17 cellular contexts compared by ENCODE assay signal in the genomic region with DNA sequence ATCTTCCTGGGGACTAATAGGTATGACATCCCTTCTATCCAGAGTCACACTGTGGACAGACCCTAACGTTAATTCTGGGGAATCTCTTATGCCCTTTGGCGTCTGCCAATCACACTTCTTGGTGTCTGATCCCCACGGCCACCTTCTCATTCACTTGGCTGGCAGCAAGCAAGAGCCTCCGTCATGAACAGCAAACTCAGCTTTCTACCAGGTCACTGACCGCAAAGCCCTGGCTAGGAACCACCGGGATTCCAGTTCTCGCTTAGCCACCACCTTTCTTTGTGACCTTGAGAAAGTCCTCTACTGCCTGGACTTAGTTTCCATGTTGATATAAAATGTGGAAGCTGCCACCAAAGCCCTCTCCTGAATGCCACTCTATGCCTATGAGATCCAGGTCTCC.
A peak's percentile ranks its signal among the peaks of the same experiment; 100 is the strongest.
DNase-seq lines count a peak whose midpoint lies in the region; ATAC-seq and TF ChIP-seq lines count a peak whose summit lies in the region.
"Had no signal": no experiment of that assay in that cellular context is flagged by ENCODE, and none has a peak within 500 bp of the region (broad histone marks: within the 10 kb centered on the region; RNA-seq: fewer than 3 reads in every experiment).

No MANE protein-coding gene starts in this region.

- POLR2A ChIA-PET in T-cell (lab: Charles Lee): no interaction called here

- TF ChIP-seq CTCF in CD14-positive monocyte (IDR thresholded peaks at IDR 0.05): no peak
- TF ChIP-seq CTCF in osteoblast (IDR thresholded peaks at IDR 0.05; ENCODE audit: extremely low read depth, low read depth, low read length): no peak
- no peak for TF ChIP-seq CTCF in spleen (IDR thresholded peaks at IDR 0.05 in 8 of 11, conservative IDR thresholded peaks at IDR 0.05 in 3 of 11)

- H4K20me1 ChIP-seq in osteoblast (ENCODE audit: insufficient read depth, low read length): no peaks in the 10 kb centered on the region

- no peak overlapping the region for H3K4me3 ChIP-seq in osteoblast (ENCODE audit: insufficient read depth, low read length)
- H3K4me3 ChIP-seq in spleen: no peak overlapping the region

- H3K4me1 ChIP-seq in osteoblast (ENCODE audit: insufficient read depth, low read length) (no peaks in the 10 kb centered on the region), spleen (peaks cover 0 to 10% (median 8%) of the 10 kb centered on the region in 6 donors)

- intact Hi-C loops in CD14-positive monocyte (cut with micrococcal nuclease): no loop called here
- intact Hi-C loops in spleen (cut with DNase I; ENCODE audit: low total_unique reads): loop anchor here (10.0 kb wide), 1 partner anchor 291 kb away; no protein-coding TSS in a partner anchor

- H3K36me3 ChIP-seq in osteoblast (ENCODE audit: insufficient read depth, low read length) (no peaks in the 10 kb centered on the region), spleen (no peaks in the 10 kb centered on the region)

- H3K27me3 Mint-ChIP-seq in CD14-positive monocyte (ENCODE audit: low read depth in 3 of 3) (peaks cover 7 to 28% (median 23%) of the 10 kb centered on the region in 3 donors), T-cell (peaks cover 0 to 8% of the 10 kb centered on the region in 2 donors)
- no peaks in the 10 kb centered on the region for H3K27me3 Mint-ChIP-seq in activated T-cell treated with anti-CD3 and anti-CD28 coated beads, Interleukin-2, amount 50 U/mL, for 72 hours (ENCODE audit: low read depth)

- H3K9me3 Mint-ChIP-seq in CD14-positive monocyte (peaks cover 18 to 40% (median 26%) of the 10 kb centered on the region in 7 donors), T-cell (peaks cover 6 to 8% (median 7%) of the 10 kb centered on the region in 3 donors)
- H3K9me3 Mint-ChIP-seq in activated T-cell treated with anti-CD3 and anti-CD28 coated beads, Interleukin-2, amount 50 U/mL, for 72 hours: peaks cover 9 to 10% of the 10 kb centered on the region in 2 donors

- H3K4me3 Mint-ChIP-seq in CD14-positive monocyte: no peak overlapping the region
- no peak overlapping the region for H3K4me3 Mint-ChIP-seq in activated T-cell treated with anti-CD3 and anti-CD28 coated beads, Interleukin-2, amount 50 U/mL, for 72 hours
- H3K4me3 Mint-ChIP-seq in T-cell: no peak overlapping the region
- H3K4me3 Mint-ChIP-seq: CD4-positive, alpha-beta memory T cell had no signal

- H3K9me3 ChIP-seq in osteoblast (ENCODE audit: low read depth, low read length) (no peaks in the 10 kb centered on the region), spleen (peaks cover 0 to 34% (median 11%) of the 10 kb centered on the region in 8 donors)

- H2AFZ ChIP-seq in osteoblast (ENCODE audit: low read length): no peak overlapping the region

- H3K27me3 ChIP-seq in osteoblast (ENCODE audit: insufficient read depth, low read length) (no peaks in the 10 kb centered on the region), spleen (replicated peaks in 1 of 7) (peaks cover 0 to 18% (median 0%) of the 10 kb centered on the region in 7 donors)

- no peak for ATAC-seq in activated T-cell treated with anti-CD3 and anti-CD28 coated beads, Interleukin-2, amount 50 U/mL, for 72 hours (replicated peaks in 1 of 2)
- no peak for ATAC-seq in T-cell (replicated peaks in 1 of 4)

- no peaks in the 10 kb centered on the region for H3K79me2 ChIP-seq in osteoblast (ENCODE audit: insufficient read depth, low read length)

- peak; percentile 3 for DNase-seq in CD14-positive monocyte (ENCODE audit: low spot score)
- peak; percentile 90 for DNase-seq in RPMI8226
- peak; percentile 47 for DNase-seq in osteoblast (ENCODE audit: insufficient read length, low spot score, missing footprints)
- DNase-seq in spleen: peak; percentile 36
- DNase-seq in activated T-cell treated with anti-CD3 and anti-CD28 coated beads, Interleukin-2, amount 50 U/mL, for 72 hours: no peak
- no peak for DNase-seq in T1000 (lab: John Stamatoyannopoulos, UW)
- DNase-seq in T-cell: no peak
- DNase-seq: ACHN; AML-193; CD4-positive, alpha-beta memory T cell; DMS153; DMS79; GDM1; GOT3; H7 had no signal

- H3K27ac ChIP-seq in osteoblast (ENCODE audit: low read depth, low read length) (no peak overlapping the region), spleen (no peak overlapping the region)
- H3K27ac ChIP-seq: C4-2B, HL-60 had no signal

- CTCF ChIA-PET in T-cell (lab: Charles Lee): no interaction called here

- H3K36me3 Mint-ChIP-seq in CD14-positive monocyte (peaks cover 1 to 7% of the 10 kb centered on the region in 2 donors), T-cell (no peaks in the 10 kb centered on the region)
- H3K36me3 Mint-ChIP-seq in activated T-cell treated with anti-CD3 and anti-CD28 coated beads, Interleukin-2, amount 50 U/mL, for 72 hours (ENCODE audit: insufficient read depth in 2 of 2): peaks cover 2 to 4% of the 10 kb centered on the region in 2 donors
- H3K36me3 Mint-ChIP-seq: CD4-positive, alpha-beta memory T cell had no signal

- H3K27ac Mint-ChIP-seq in CD14-positive monocyte: no peak overlapping the region
- no peak overlapping the region for H3K27ac Mint-ChIP-seq in activated T-cell treated with anti-CD3 and anti-CD28 coated beads, Interleukin-2, amount 50 U/mL, for 72 hours
- no peak overlapping the region for H3K27ac Mint-ChIP-seq in T-cell
- H3K27ac Mint-ChIP-seq: CD4-positive, alpha-beta memory T cell had no signal

- H3K4me1 Mint-ChIP-seq in CD14-positive monocyte: peaks cover 19% of the 10 kb centered on the region
- H3K4me1 Mint-ChIP-seq in activated T-cell treated with anti-CD3 and anti-CD28 coated beads, Interleukin-2, amount 50 U/mL, for 72 hours (ENCODE audit: low read depth): no peaks in the 10 kb centered on the region
- no peaks in the 10 kb centered on the region for H3K4me1 Mint-ChIP-seq in T-cell
- H3K4me1 Mint-ChIP-seq: CD4-positive, alpha-beta memory T cell had no signal

- no peak overlapping the region for H3K4me2 ChIP-seq in osteoblast (ENCODE audit: insufficient read depth, low read length)

- no peak for TF ChIP-seq POLR2A in spleen (IDR thresholded peaks at IDR 0.05)

- WGBS in spleen, 5 donors: 86 to 95% (median 91%) methylated on average over 7 of the region's 7 CpGs

Comparison
In these comparisons a context has a peak if more than half of its experiments do, and no peak if none do; other contexts are left out.
1. DNase-seq: peak in CD14-positive monocyte (single experiment), RPMI8226 (single experiment), osteoblast (single experiment) and spleen (single experiment); none in activated T-cell treated with anti-CD3 and anti-CD28 coated beads, Interleukin-2, amount 50 U/mL, for 72 hours (0 of 2), T1000 (single experiment) and T-cell (0 of 34).